In the genomic region with DNA sequence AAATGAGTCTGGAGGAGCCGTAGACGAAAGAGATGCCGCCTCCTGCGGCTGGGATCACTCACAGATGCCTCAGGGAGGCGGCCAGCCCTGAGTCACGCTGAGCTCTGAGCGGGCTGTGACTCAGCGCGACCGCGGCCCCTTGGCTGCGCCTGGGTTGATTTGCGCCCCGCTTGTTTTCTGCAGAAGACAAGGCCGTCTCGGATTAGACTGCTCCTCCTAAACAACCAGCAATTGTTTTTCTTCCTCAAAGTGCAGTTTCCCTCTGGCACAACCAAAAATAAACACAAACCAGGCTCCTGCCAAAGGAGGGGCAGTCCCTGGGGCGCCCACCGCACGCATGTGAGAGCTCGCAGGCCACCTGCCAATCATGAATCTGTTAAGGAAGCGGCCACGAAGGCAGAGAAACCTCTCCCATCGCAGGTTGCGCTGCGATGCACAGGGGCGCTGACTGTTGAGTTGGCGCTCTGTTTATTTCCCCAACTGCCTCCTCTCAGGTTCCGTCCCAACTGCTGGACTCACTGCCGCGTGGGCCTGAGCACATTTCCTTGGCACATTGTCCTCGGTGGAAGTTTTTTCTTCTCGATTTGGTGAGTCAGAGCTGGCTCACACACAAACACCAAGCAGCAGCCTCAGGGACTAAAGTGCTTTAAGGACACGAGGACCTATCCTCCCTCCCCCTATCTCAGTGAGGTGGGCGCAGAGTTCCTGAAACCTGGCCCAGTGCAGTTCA, we compare ENCODE assay signal across 1 cellular context.
TF ChIP-seq lines count a peak whose summit lies in the region.

No MANE protein-coding gene starts in this region.

TF ChIP-seq in K562, 482 proteins besides CTCF, POLR2A, EP300 and RAD21 (continued from another document and continues in another):
- TF ChIP-seq HSF4 (CRISPR knock-in tag; IDR thresholded peaks at IDR 0.05; ENCODE audit: borderline replicate concordance) (peak; percentile 77; the same call in 1 of the 2 replicates), ZNF717 (CRISPR knock-in tag; IDR thresholded peaks at IDR 0.05) (0 out of 2 replicates have a peak, but pooled peaks have one; percentile 86), GABPA (tag; conservative IDR thresholded peaks at IDR 0.05; ENCODE audit: low read depth) (peak; percentile 33; the same call in 1 of the 2 replicates), TBP (optimal IDR thresholded peaks at IDR 0.05; ENCODE audit: low read depth, low read length) (peak; percentile 66), CHD4 (IDR thresholded peaks at IDR 0.05; ENCODE audit: insufficient read depth, insufficient replicate concordance, low read depth, low read length, poor library complexity, severe bottlenecking) (peak; percentile 59), FOXP1 (CRISPR knock-in tag; IDR thresholded peaks at IDR 0.05) (0 out of 2 replicates have a peak, but pooled peaks have one; percentile 65), ZNF311 (CRISPR knock-in tag; IDR thresholded peaks at IDR 0.05) (peak; percentile 60), MAFF (IDR thresholded peaks at IDR 0.05; ENCODE audit: low read length) (peak; percentile 66; the same call in 1 of the 2 replicates), PHF21A (IDR thresholded peaks at IDR 0.05; ENCODE audit: borderline replicate concordance, low read depth) (no peak), DPF2 (IDR thresholded peaks at IDR 0.05) (peak; percentile 94), CCNT2 (IDR thresholded peaks at IDR 0.05; ENCODE audit: borderline replicate concordance, extremely low read depth, insufficient read length, low read depth, low read length) (peak; percentile 87), NCOA1 (IDR thresholded peaks at IDR 0.05; ENCODE audit: low read depth) (peak; percentile 15; the same call in 1 of the 2 replicates), ZNF780A (CRISPR knock-in tag; IDR thresholded peaks at IDR 0.05) (peak; percentile 72; the same call in 1 of the 2 replicates), MYBL2 (IDR thresholded peaks at IDR 0.05; ENCODE audit: low read depth) (no peak), MYBL2 (CRISPR knock-in tag; IDR thresholded peaks at IDR 0.05; ENCODE audit: borderline replicate concordance) (no peak), ATF7 (IDR thresholded peaks at IDR 0.05) (peak; percentile 80; the same call in 1 of the 2 replicates), RFX7 (CRISPR knock-in tag; IDR thresholded peaks at IDR 0.05) (peak; percentile 54; the same call in 1 of the 2 replicates), KLF1 (tag; IDR thresholded peaks at IDR 0.05) (peak; percentile 56), ZNF695 (CRISPR knock-in tag; IDR thresholded peaks at IDR 0.05) (0 out of 2 replicates have a peak, but pooled peaks have one; percentile 12), CBX5 (IDR thresholded peaks at IDR 0.05; ENCODE audit: borderline replicate concordance, low read depth) (peak; percentile 82; the same call in 1 of the 2 replicates), NRF1 (conservative IDR thresholded peaks at IDR 0.05 in 1 of 2, IDR thresholded peaks at IDR 0.05 in 1 of 2) (peak; percentile 77 to 83), MTA1 (IDR thresholded peaks at IDR 0.05; ENCODE audit: borderline replicate concordance) (peak; percentile 65), SAP30 (IDR thresholded peaks at IDR 0.05; ENCODE audit: borderline replicate concordance, insufficient read depth, low read depth, low read length, poor library complexity, severe bottlenecking) (peak; percentile 20), ZNF583 (CRISPR knock-in tag; IDR thresholded peaks at IDR 0.05) (peak; percentile 64), ZNF77 (CRISPR knock-in tag; IDR thresholded peaks at IDR 0.05) (no peak), L3MBTL2 (IDR thresholded peaks at IDR 0.05) (peak; percentile 99), ETV6 (IDR thresholded peaks at IDR 0.05; ENCODE audit: borderline replicate concordance in 1 of 2, low read depth in 2 of 2, low read length in 1 of 2) (no peak), ETV6 (CRISPR knock-in tag; IDR thresholded peaks at IDR 0.05; ENCODE audit: borderline replicate concordance) (peak; percentile 54; the same call in 1 of the 2 replicates)
- TF ChIP-seq, protein P1, sequence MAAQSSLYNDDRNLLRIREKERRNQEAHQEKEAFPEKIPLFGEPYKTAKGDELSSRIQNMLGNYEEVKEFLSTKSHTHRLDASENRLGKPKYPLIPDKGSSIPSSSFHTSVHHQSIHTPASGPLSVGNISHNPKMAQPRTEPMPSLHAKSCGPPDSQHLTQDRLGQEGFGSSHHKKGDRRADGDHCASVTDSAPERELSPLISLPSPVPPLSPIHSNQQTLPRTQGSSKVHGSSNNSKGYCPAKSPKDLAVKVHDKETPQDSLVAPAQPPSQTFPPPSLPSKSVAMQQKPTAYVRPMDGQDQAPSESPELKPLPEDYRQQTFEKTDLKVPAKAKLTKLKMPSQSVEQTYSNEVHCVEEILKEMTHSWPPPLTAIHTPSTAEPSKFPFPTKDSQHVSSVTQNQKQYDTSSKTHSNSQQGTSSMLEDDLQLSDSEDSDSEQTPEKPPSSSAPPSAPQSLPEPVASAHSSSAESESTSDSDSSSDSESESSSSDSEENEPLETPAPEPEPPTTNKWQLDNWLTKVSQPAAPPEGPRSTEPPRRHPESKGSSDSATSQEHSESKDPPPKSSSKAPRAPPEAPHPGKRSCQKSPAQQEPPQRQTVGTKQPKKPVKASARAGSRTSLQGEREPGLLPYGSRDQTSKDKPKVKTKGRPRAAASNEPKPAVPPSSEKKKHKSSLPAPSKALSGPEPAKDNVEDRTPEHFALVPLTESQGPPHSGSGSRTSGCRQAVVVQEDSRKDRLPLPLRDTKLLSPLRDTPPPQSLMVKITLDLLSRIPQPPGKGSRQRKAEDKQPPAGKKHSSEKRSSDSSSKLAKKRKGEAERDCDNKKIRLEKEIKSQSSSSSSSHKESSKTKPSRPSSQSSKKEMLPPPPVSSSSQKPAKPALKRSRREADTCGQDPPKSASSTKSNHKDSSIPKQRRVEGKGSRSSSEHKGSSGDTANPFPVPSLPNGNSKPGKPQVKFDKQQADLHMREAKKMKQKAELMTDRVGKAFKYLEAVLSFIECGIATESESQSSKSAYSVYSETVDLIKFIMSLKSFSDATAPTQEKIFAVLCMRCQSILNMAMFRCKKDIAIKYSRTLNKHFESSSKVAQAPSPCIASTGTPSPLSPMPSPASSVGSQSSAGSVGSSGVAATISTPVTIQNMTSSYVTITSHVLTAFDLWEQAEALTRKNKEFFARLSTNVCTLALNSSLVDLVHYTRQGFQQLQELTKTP (IDR thresholded peaks at IDR 0.05; ENCODE audit: low read depth in 1 of 2, partially characterized antibody in 2 of 2) = peak in 1 of 2 experiments; percentile 72
- TF ChIP-seq, protein P2, sequence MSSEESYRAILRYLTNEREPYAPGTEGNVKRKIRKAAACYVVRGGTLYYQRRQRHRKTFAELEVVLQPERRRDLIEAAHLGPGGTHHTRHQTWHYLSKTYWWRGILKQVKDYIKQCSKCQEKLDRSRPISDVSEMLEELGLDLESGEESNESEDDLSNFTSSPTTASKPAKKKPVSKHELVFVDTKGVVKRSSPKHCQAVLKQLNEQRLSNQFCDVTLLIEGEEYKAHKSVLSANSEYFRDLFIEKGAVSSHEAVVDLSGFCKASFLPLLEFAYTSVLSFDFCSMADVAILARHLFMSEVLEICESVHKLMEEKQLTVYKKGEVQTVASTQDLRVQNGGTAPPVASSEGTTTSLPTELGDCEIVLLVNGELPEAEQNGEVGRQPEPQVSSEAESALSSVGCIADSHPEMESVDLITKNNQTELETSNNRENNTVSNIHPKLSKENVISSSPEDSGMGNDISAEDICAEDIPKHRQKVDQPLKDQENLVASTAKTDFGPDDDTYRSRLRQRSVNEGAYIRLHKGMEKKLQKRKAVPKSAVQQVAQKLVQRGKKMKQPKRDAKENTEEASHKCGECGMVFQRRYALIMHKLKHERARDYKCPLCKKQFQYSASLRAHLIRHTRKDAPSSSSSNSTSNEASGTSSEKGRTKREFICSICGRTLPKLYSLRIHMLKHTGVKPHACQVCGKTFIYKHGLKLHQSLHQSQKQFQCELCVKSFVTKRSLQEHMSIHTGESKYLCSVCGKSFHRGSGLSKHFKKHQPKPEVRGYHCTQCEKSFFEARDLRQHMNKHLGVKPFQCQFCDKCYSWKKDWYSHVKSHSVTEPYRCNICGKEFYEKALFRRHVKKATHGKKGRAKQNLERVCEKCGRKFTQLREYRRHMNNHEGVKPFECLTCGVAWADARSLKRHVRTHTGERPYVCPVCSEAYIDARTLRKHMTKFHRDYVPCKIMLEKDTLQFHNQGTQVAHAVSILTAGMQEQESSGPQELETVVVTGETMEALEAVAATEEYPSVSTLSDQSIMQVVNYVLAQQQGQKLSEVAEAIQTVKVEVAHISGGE (CRISPR knock-in tag; IDR thresholded peaks at IDR 0.05) = no peak; a peak in 1 of 6 replicates
- TF ChIP-seq, protein P3, sequence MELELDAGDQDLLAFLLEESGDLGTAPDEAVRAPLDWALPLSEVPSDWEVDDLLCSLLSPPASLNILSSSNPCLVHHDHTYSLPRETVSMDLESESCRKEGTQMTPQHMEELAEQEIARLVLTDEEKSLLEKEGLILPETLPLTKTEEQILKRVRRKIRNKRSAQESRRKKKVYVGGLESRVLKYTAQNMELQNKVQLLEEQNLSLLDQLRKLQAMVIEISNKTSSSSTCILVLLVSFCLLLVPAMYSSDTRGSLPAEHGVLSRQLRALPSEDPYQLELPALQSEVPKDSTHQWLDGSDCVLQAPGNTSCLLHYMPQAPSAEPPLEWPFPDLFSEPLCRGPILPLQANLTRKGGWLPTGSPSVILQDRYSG (tag; conservative IDR thresholded peaks at IDR 0.05; ENCODE audit: low read depth) = peak; percentile 87
- TF ChIP-seq, protein P4, sequence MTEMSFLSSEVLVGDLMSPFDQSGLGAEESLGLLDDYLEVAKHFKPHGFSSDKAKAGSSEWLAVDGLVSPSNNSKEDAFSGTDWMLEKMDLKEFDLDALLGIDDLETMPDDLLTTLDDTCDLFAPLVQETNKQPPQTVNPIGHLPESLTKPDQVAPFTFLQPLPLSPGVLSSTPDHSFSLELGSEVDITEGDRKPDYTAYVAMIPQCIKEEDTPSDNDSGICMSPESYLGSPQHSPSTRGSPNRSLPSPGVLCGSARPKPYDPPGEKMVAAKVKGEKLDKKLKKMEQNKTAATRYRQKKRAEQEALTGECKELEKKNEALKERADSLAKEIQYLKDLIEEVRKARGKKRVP (CRISPR knock-in tag; IDR thresholded peaks at IDR 0.05) = peak; percentile 48; the same call in 1 of the 2 replicates
- TF ChIP-seq, protein P5, sequence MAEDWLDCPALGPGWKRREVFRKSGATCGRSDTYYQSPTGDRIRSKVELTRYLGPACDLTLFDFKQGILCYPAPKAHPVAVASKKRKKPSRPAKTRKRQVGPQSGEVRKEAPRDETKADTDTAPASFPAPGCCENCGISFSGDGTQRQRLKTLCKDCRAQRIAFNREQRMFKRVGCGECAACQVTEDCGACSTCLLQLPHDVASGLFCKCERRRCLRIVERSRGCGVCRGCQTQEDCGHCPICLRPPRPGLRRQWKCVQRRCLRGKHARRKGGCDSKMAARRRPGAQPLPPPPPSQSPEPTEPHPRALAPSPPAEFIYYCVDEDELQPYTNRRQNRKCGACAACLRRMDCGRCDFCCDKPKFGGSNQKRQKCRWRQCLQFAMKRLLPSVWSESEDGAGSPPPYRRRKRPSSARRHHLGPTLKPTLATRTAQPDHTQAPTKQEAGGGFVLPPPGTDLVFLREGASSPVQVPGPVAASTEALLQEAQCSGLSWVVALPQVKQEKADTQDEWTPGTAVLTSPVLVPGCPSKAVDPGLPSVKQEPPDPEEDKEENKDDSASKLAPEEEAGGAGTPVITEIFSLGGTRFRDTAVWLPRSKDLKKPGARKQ (CRISPR knock-in tag; IDR thresholded peaks at IDR 0.05) = 0 out of 2 replicates have a peak, but pooled peaks have one; percentile 76
- TF ChIP-seq, protein P6, sequence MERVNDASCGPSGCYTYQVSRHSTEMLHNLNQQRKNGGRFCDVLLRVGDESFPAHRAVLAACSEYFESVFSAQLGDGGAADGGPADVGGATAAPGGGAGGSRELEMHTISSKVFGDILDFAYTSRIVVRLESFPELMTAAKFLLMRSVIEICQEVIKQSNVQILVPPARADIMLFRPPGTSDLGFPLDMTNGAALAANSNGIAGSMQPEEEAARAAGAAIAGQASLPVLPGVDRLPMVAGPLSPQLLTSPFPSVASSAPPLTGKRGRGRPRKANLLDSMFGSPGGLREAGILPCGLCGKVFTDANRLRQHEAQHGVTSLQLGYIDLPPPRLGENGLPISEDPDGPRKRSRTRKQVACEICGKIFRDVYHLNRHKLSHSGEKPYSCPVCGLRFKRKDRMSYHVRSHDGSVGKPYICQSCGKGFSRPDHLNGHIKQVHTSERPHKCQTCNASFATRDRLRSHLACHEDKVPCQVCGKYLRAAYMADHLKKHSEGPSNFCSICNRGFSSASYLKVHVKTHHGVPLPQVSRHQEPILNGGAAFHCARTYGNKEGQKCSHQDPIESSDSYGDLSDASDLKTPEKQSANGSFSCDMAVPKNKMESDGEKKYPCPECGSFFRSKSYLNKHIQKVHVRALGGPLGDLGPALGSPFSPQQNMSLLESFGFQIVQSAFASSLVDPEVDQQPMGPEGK (CRISPR knock-in tag; IDR thresholded peaks at IDR 0.05; ENCODE audit: borderline replicate concordance) = peak; percentile 47; the same call in 1 of the 2 replicates
- TF ChIP-seq, protein P7, sequence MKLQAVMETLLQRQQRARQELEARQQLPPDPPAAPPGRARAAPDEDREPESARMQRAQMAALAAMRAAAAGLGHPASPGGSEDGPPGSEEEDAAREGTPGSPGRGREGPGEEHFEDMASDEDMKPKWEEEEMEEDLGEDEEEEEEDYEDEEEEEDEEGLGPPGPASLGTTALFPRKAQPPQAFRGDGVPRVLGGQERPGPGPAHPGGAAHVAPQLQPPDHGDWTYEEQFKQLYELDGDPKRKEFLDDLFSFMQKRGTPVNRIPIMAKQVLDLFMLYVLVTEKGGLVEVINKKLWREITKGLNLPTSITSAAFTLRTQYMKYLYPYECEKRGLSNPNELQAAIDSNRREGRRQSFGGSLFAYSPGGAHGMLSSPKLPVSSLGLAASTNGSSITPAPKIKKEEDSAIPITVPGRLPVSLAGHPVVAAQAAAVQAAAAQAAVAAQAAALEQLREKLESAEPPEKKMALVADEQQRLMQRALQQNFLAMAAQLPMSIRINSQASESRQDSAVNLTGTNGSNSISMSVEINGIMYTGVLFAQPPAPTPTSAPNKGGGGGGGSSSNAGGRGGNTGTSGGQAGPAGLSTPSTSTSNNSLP (IDR thresholded peaks at IDR 0.05; ENCODE audit: borderline replicate concordance, low read depth, low read length) = no peak
- TF ChIP-seq, protein P8, sequence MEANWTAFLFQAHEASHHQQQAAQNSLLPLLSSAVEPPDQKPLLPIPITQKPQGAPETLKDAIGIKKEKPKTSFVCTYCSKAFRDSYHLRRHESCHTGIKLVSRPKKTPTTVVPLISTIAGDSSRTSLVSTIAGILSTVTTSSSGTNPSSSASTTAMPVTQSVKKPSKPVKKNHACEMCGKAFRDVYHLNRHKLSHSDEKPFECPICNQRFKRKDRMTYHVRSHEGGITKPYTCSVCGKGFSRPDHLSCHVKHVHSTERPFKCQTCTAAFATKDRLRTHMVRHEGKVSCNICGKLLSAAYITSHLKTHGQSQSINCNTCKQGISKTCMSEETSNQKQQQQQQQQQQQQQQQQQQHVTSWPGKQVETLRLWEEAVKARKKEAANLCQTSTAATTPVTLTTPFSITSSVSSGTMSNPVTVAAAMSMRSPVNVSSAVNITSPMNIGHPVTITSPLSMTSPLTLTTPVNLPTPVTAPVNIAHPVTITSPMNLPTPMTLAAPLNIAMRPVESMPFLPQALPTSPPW (CRISPR knock-in tag; IDR thresholded peaks at IDR 0.05) = peak; percentile 65
- TF ChIP-seq, protein P9, sequence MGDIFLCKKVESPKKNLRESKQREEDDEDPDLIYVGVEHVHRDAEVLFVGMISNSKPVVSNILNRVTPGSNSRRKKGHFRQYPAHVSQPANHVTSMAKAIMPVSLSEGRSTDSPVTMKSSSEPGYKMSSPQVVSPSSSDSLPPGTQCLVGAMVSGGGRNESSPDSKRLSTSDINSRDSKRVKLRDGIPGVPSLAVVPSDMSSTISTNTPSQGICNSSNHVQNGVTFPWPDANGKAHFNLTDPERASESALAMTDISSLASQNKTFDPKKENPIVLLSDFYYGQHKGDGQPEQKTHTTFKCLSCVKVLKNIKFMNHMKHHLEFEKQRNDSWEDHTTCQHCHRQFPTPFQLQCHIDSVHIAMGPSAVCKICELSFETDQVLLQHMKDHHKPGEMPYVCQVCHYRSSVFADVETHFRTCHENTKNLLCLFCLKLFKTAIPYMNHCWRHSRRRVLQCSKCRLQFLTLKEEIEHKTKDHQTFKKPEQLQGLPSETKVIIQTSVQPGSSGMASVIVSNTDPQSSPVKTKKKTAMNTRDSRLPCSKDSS (IDR thresholded peaks at IDR 0.05; ENCODE audit: low read depth, partially characterized antibody) = no peak
